27 cellular contexts compared by ENCODE assay signal in the genomic region with DNA sequence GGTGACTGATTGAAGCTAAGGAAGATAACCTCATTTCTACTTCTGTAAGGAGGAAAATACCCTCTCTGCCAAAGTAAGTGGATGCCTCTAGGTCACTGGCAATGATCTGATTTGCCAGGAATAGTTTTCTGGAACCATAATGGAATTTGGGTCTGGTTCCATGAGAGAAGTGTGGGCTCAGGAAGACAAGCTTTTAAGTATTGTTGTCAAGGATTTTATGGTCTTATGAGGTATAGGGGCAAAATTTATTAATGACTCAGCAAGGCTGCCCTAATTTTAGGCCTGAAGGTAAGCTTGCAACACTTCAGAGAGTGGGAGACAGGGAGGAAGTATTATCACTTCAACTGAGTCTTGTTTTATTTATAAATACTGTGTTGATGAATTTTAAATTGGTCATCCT.
"Had no signal": no experiment of that assay in that cellular context is flagged by ENCODE, and none has a peak within 500 bp of the region (broad histone marks: within the 10 kb centered on the region; RNA-seq: fewer than 3 reads in every experiment).

No MANE protein-coding gene starts in this region.

- H3K9me3 ChIP-seq: body of pancreas, left lung, sigmoid colon, upper lobe of left lung had no signal

- H3K27ac ChIP-seq: body of pancreas, hepatocyte, left lung, upper lobe of left lung had no signal

- ATAC-seq: activated CD4-positive, alpha-beta T cell treated with anti-CD3 and anti-CD28 coated beads for 36 hours; body of pancreas; left lung; T-helper 17 cell had no signal

- H3K27me3 ChIP-seq: body of pancreas, hepatocyte, left lung, sigmoid colon, upper lobe of left lung had no signal

- H3K4me1 ChIP-seq: body of pancreas, left lung, upper lobe of left lung had no signal

- DNase-seq: activated B cell treated with CpG ODN at 0.5 μM for 24 hours; activated CD4-positive, alpha-beta T cell treated with anti-CD3 and anti-CD28 coated beads for 36 hours; activated CD4-positive, alpha-beta T cell treated with anti-CD3 and anti-CD28 coated beads, Interleukin-2, amount 50 U/mL, for 4 hours; activated CD8-positive, alpha-beta memory T cell treated with anti-CD3 and anti-CD28 coated beads, Interleukin-2, amount 50 U/mL, for 48 hours; activated naive CD4-positive, alpha-beta T cell treated with Interleukin-2 at 50 U/mL for 16 hours; activated naive CD8-positive, alpha-beta T cell treated with anti-CD3 and anti-CD28 coated beads, Interleukin-2, amount 10 ng/mL, durations not matched to agents 7 days and 5 days; activated T-cell treated with anti-CD3 and anti-CD28 coated beads, Interleukin-2, amount 50 U/mL, for 48 hours; amniotic stem cell; body of pancreas; effector CD4-positive, alpha-beta T cell; foreskin melanocyte; glutamatergic neuron; immature natural killer cell; left lung; mammary epithelial cell; naive B cell; occipital lobe; retina; sigmoid colon; stimulated activated CD4-positive, alpha-beta T cell treated with anti-CD3 and anti-CD28 coated beads, Interleukin-4, amount 100 ng/mL, for 24 hours; stimulated activated naive CD4-positive, alpha-beta T cell treated with Interleukin-2 at 50 U/mL for 16 hours; SW 1271; T-helper 17 cell; upper lobe of left lung had no signal

- H3K4me3 Mint-ChIP-seq: activated B cell treated with CpG ODN at 0.5 μM for 24 hours; activated CD4-positive, alpha-beta T cell treated with anti-CD3 and anti-CD28 coated beads for 36 hours; activated naive CD8-positive, alpha-beta T cell treated with anti-CD3 and anti-CD28 coated beads, Interleukin-2, amount 10 ng/mL, durations not matched to agents 7 days and 5 days; dendritic cell treated with granulocyte-macrophage colony-stimulating factor and Interleukin-4, amounts not matched to agents 40 ng/mL and 50 ng/mL, for 4 days; immature natural killer cell; naive B cell; neural crest cell; T-helper 17 cell had no signal

- H3K27me3 Mint-ChIP-seq: activated B cell treated with CpG ODN at 0.5 μM for 24 hours, naive B cell, T-helper 17 cell had no signal

- H3K9me3 Mint-ChIP-seq: activated B cell treated with CpG ODN at 0.5 μM for 24 hours; activated naive CD8-positive, alpha-beta T cell treated with anti-CD3 and anti-CD28 coated beads, Interleukin-2, amount 10 ng/mL, durations not matched to agents 7 days and 5 days; dendritic cell treated with granulocyte-macrophage colony-stimulating factor and Interleukin-4, amounts not matched to agents 40 ng/mL and 50 ng/mL, for 4 days; naive B cell; neural crest cell had no signal

- H3K36me3 Mint-ChIP-seq: activated naive CD8-positive, alpha-beta T cell treated with anti-CD3 and anti-CD28 coated beads, Interleukin-2, amount 10 ng/mL, durations not matched to agents 7 days and 5 days; immature natural killer cell; naive B cell had no signal

- H2AFZ ChIP-seq: hepatocyte had no signal

- H3K27ac Mint-ChIP-seq: activated B cell treated with CpG ODN at 0.5 μM for 24 hours; activated CD4-positive, alpha-beta T cell treated with anti-CD3 and anti-CD28 coated beads for 36 hours; activated naive CD8-positive, alpha-beta T cell treated with anti-CD3 and anti-CD28 coated beads, Interleukin-2, amount 10 ng/mL, durations not matched to agents 7 days and 5 days; dendritic cell treated with granulocyte-macrophage colony-stimulating factor and Interleukin-4, amounts not matched to agents 40 ng/mL and 50 ng/mL, for 4 days; immature natural killer cell; T-helper 17 cell had no signal

- H3K79me2 ChIP-seq: hepatocyte had no signal

- H3K4me1 Mint-ChIP-seq: activated B cell treated with CpG ODN at 0.5 μM for 24 hours; activated CD4-positive, alpha-beta T cell treated with anti-CD3 and anti-CD28 coated beads for 36 hours; activated naive CD8-positive, alpha-beta T cell treated with anti-CD3 and anti-CD28 coated beads, Interleukin-2, amount 10 ng/mL, durations not matched to agents 7 days and 5 days; immature natural killer cell; naive B cell; neural crest cell; T-helper 17 cell had no signal

- H3K36me3 ChIP-seq: left lung, sigmoid colon, upper lobe of left lung had no signal

- H3K4me3 ChIP-seq: body of pancreas, hepatocyte, left lung, sigmoid colon, upper lobe of left lung had no signal

- H3K4me2 ChIP-seq: hepatocyte had no signal
